16 cellular contexts compared by ENCODE assay signal in the genomic region with DNA sequence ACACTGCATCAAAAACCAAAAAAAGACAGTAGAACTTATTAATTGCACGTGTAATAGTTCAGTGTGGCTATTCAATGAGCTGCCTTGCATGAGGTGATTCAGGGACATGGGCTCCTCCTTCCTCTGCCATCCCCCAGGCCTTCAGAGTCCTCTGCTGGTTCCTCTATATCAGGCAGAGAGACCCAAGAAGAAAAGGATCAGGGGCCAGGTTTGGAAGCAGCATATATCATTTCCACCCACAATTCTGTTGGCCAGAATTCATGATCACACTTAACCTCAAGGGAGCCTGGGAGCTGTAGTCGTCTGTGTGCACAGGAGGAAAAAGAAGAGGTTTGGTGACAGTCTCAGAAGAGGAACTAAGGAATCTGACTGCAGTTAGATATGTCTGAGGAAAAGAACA.
DNase-seq lines count a peak whose midpoint lies in the region; ATAC-seq and TF ChIP-seq lines count a peak whose summit lies in the region.
"Had no signal": no experiment of that assay in that cellular context is flagged by ENCODE, and none has a peak within 500 bp of the region (broad histone marks: within the 10 kb centered on the region; RNA-seq: fewer than 3 reads in every experiment).

No MANE protein-coding gene starts in this region.

- 58% methylated on average over 2 of the region's 2 CpGs for WGBS in mammary epithelial cell (ENCODE audit: low coverage, missing lambda C conversion rate)

- H3K27me3 ChIP-seq in mammary epithelial cell (ENCODE audit: insufficient read depth, low read length): no peaks in the 10 kb centered on the region
- H3K27me3 ChIP-seq: testis had no signal

- no peaks in the 10 kb centered on the region for H3K27me3 Mint-ChIP-seq in MCF 10A (ENCODE audit: insufficient read depth, unreplicated experiment)
- H3K27me3 Mint-ChIP-seq: progenitor cell of endocrine pancreas had no signal

- H2AFZ ChIP-seq in mammary epithelial cell (ENCODE audit: low read depth, low read length): peak overlapping the region; percentile 82

- no peaks in the 10 kb centered on the region for H3K36me3 ChIP-seq in mammary epithelial cell (ENCODE audit: insufficient read depth, low read length)

- H3K4me3 Mint-ChIP-seq in MCF 10A (ENCODE audit: unreplicated experiment): no peak overlapping the region

- POLR2A ChIA-PET in MCF 10A (lab: Yijun Ruan, JAX): interaction anchor here (0.6 to 0.8 kb wide), 4 partner anchors 9 to 234 kb away, joined by 3 to 5 read pairs (median 3); no protein-coding TSS in a partner anchor

- H3K9me3 ChIP-seq in mammary epithelial cell (replicated peaks; ENCODE audit: insufficient read depth, low read length): no peaks in the 10 kb centered on the region
- H3K9me3 ChIP-seq: testis had no signal

- no peak overlapping the region for H3K9ac ChIP-seq in mammary epithelial cell (ENCODE audit: insufficient read depth, low read length)

- dilution Hi-C loops in mammary epithelial cell (cut with HindIII; ENCODE audit: low sequenced_read_pairs): no loop called here

- H3K4me3 ChIP-seq in mammary epithelial cell (replicated peaks in 1 of 3; ENCODE audit: insufficient read depth in 1 of 3, low read depth in 2 of 3, low read length in 3 of 3): no peak overlapping the region
- H3K4me3 ChIP-seq: testis had no signal

- H3K4me2 ChIP-seq in mammary epithelial cell (ENCODE audit: insufficient read depth, low read depth, low read length): peak overlapping the region; percentile 59

- in situ Hi-C loops in mammary epithelial cell (cut with MboI; ENCODE audit: low sequenced_read_pairs in 2 of 2): no loop called here

- intact Hi-C loops in mammary epithelial cell (cut with micrococcal nuclease): loop anchor here (2.0 to 10.0 kb wide), 2 partner anchors 48 to 232 kb away; a partner anchor contains a TSS
- intact Hi-C loops in MCF 10A (cut with micrococcal nuclease): no loop called here

- ATAC-seq in HG02973 (IDR thresholded peaks at IDR 0.05; ENCODE audit: unreplicated experiment): no peak

- H3K9me3 Mint-ChIP-seq in MCF 10A (ENCODE audit: unreplicated experiment): no peaks in the 10 kb centered on the region

- BruUV-seq in mammary epithelial cell (replicated peaks; lab: Mats Ljungman, UMichigan) (no TSS peak), MCF 10A (replicated peaks; lab: Mats Ljungman, UMichigan) (no TSS peak)

- no peaks in the 10 kb centered on the region for H3K79me2 ChIP-seq in mammary epithelial cell (ENCODE audit: insufficient read depth, low read length)

- H3K4me1 ChIP-seq in mammary epithelial cell (ENCODE audit: insufficient read depth, low read length): peaks cover 27% of the 10 kb centered on the region
- H3K4me1 ChIP-seq: testis had no signal

- H3K27ac ChIP-seq in mammary epithelial cell (ENCODE audit: insufficient read depth, low read depth, low read length) (peak overlapping the region; percentile 41), epithelial cell of prostate (peak overlapping the region; percentile 50)
- H3K27ac ChIP-seq: testis had no signal

- no peaks in the 10 kb centered on the region for H3K36me3 Mint-ChIP-seq in MCF 10A (ENCODE audit: insufficient read depth, unreplicated experiment)

- DNase-seq in mammary epithelial cell: no peak
- no peak for DNase-seq in MCF 10A (ENCODE audit: unreplicated experiment)
- DNase-seq in RKO (ENCODE audit: low spot score): peak; percentile 5
- no peak for DNase-seq in epithelial cell of prostate (ENCODE audit: low read depth, low spot score)
- DNase-seq in NCI-H1048 (lab: John Stamatoyannopoulos, UW): no peak
- DNase-seq in NCI-H345 (lab: John Stamatoyannopoulos, UW): no peak
- no peak for DNase-seq in HT-29 (ENCODE audit: low spot score)
- DNase-seq: cerebellar nuclear complex; glutamatergic neuron; kidney glomerular epithelial cell; NCI-H146; NCI-H524; stimulated activated CD4-positive, alpha-beta T cell treated with anti-CD3 and anti-CD28 coated beads, Interleukin-15, amount 100 ng/mL, for 24 hours; testis had no signal

- H3K27ac Mint-ChIP-seq in MCF 10A (ENCODE audit: low read depth, unreplicated experiment): no peak overlapping the region
- H3K27ac Mint-ChIP-seq: progenitor cell of endocrine pancreas had no signal

- H4K20me1 ChIP-seq in mammary epithelial cell (ENCODE audit: insufficient read depth, low read length): no peaks in the 10 kb centered on the region

- CTCF ChIA-PET in mammary epithelial cell (lab: Charles Lee; ENCODE audit: low non-redundant PET) (interaction anchor here (0.9 kb wide), 1 partner anchor 139 kb away, joined by 5 read pairs; no protein-coding TSS in a partner anchor), MCF 10A (lab: Yijun Ruan, JAX) (interaction anchor here (0.7 to 1.8 kb wide), 3 partner anchors 14 to 389 kb away, joined by 3 to 6 read pairs (median 6); no protein-coding TSS in a partner anchor)

- TF ChIP-seq CTCF in mammary epithelial cell (conservative IDR thresholded peaks at IDR 0.05 in 1 of 2, IDR thresholded peaks at IDR 0.05 in 1 of 2; ENCODE audit: extremely low read depth in 1 of 2, insufficient read depth in 1 of 2, low read depth in 1 of 2, low read length in 2 of 2): peak in 1 of 2 donors; percentile 4
- no peak for TF ChIP-seq CTCF in MCF 10A (IDR thresholded peaks at IDR 0.05; ENCODE audit: unreplicated experiment)

- H3K4me1 Mint-ChIP-seq in MCF 10A (ENCODE audit: insufficient read depth, unreplicated experiment): peaks cover 6% of the 10 kb centered on the region
